1 cellular context compared by ENCODE assay signal in genomic region chr17:48860034-48860433, GRCh38.
TF ChIP-seq lines count a peak whose summit lies in the region.

No MANE protein-coding gene starts in this region.

TF ChIP-seq in HepG2, 621 proteins besides CTCF, POLR2A, EP300 and RAD21:
- TF ChIP-seq HDAC2 (CRISPR knock-in tag; IDR thresholded peaks at IDR 0.05): no peak
- TF ChIP-seq ZNF205 (CRISPR knock-in tag; IDR thresholded peaks at IDR 0.05): no peak
- TF ChIP-seq ZNF296 (CRISPR knock-in tag; conservative IDR thresholded peaks at IDR 0.05): no peak
- no peak for TF ChIP-seq MXD3 (CRISPR knock-in tag; IDR thresholded peaks at IDR 0.05)
- no peak for TF ChIP-seq ZSCAN21 (CRISPR knock-in tag; IDR thresholded peaks at IDR 0.05; ENCODE audit: borderline replicate concordance)
- TF ChIP-seq KDM5A (IDR thresholded peaks at IDR 0.05; ENCODE audit: borderline replicate concordance, low read length): no peak
- no peak for TF ChIP-seq ZNF12 (CRISPR knock-in tag; IDR thresholded peaks at IDR 0.05)
- TF ChIP-seq CENPX (CRISPR knock-in tag; IDR thresholded peaks at IDR 0.05): no peak
- TF ChIP-seq ZNF407 (CRISPR knock-in tag; IDR thresholded peaks at IDR 0.05; ENCODE audit: not compliant biosample characterization): no peak
- no peak for TF ChIP-seq GTF3A (CRISPR knock-in tag; conservative IDR thresholded peaks at IDR 0.05)
- no peak for TF ChIP-seq SRF (IDR thresholded peaks at IDR 0.05; ENCODE audit: low read depth, low read length)
- TF ChIP-seq MAFG (CRISPR knock-in tag; IDR thresholded peaks at IDR 0.05): no peak
- no peak for TF ChIP-seq ISL2 (CRISPR knock-in tag; IDR thresholded peaks at IDR 0.05)
- TF ChIP-seq ATF5 (CRISPR knock-in tag; IDR thresholded peaks at IDR 0.05; ENCODE audit: low read depth): no peak
- TF ChIP-seq CERS6 (CRISPR knock-in tag; IDR thresholded peaks at IDR 0.05): no peak
- TF ChIP-seq ZNF713 (CRISPR knock-in tag; IDR thresholded peaks at IDR 0.05): no peak
- no peak for TF ChIP-seq PITX1 (CRISPR knock-in tag; IDR thresholded peaks at IDR 0.05)
- TF ChIP-seq MAF1 (CRISPR knock-in tag; IDR thresholded peaks at IDR 0.05; ENCODE audit: borderline replicate concordance): no peak
